Comparison of ENCODE assay signal across 18 cellular contexts in the genomic region with DNA sequence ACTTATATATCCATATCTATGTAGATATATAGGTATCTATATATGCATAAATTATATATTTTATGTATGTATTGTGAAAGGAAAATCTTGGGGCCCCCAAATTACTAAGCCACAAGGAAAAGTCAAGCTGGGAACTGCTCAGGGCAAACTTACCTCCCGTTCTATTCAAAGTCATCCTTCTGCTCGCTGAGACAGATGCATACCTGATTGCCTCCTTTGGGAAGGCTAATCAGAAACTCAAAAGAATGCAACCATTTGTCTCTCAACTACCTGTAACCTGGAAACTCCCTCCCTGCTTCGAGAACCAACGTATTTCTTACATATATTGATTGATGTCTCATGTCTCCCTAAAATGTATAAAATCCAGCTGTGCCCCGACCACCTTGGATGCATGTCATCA. TPM values are rescaled to one million over a fixed set of nuclear protein-coding genes. Genes with fewer than 3 reads are reported as not detected.
A peak's percentile ranks its signal among the peaks of the same experiment; 100 is the strongest.
DNase-seq lines count a peak whose midpoint lies in the region; TF ChIP-seq lines count a peak whose summit lies in the region.
"Had no signal": no experiment of that assay in that cellular context is flagged by ENCODE, and none has a peak within 500 bp of the region (broad histone marks: within the 10 kb centered on the region; RNA-seq: fewer than 3 reads in every experiment).

No MANE protein-coding gene starts in this region.

- no peaks in the 10 kb centered on the region for H4K20me1 ChIP-seq in H9 (ENCODE audit: control insufficient read depth, insufficient read depth, insufficient read length)
- H4K20me1 ChIP-seq: BLaER1 treated with 17β-estradiol and CSF1 and Interleukin-3, amounts not matched to agents 10 nM and 100 nM had no signal

- H4K5ac ChIP-seq in H9 (ENCODE audit: insufficient read length, low read depth, low read length) (no peak overlapping the region), mesendoderm (ENCODE audit: low read length) (no peak overlapping the region)

- H3K23ac ChIP-seq in H9 (ENCODE audit: insufficient read length, low read depth, low read length), result no peak overlapping the region
- no peak overlapping the region for H3K23ac ChIP-seq in mesendoderm (ENCODE audit: low read length)

- H3K36me3 ChIP-seq in HUES64 (ENCODE audit: insufficient read depth, low read length), result no peaks in the 10 kb centered on the region
- H3K36me3 ChIP-seq in endodermal cell (ENCODE audit: control insufficient read depth, insufficient read depth, low read length), result no peaks in the 10 kb centered on the region
- H3K36me3 ChIP-seq in mesendoderm (ENCODE audit: control insufficient read depth, insufficient read depth, low read length), result no peaks in the 10 kb centered on the region
- H3K36me3 ChIP-seq in CD8-positive, alpha-beta memory T cell (ENCODE audit: insufficient read depth, low read length), result no peaks in the 10 kb centered on the region
- H3K36me3 ChIP-seq: BE2C; BLaER1 treated with 17β-estradiol and CSF1 and Interleukin-3, amounts not matched to agents 10 nM and 100 nM had no signal

- no peak overlapping the region for H3T11ph ChIP-seq in H9 (ENCODE audit: low read length)

- WGBS in H9 (ENCODE audit: extremely low coverage, insufficient read length, low lambda C conversion rate), result no CpG with 5 or more reads among the region's 5 CpGs
- 40% methylated on average over 5 of the region's 5 CpGs for WGBS in HUES64
- 66 to 74% methylated on average over 5 of the region's 5 CpGs for WGBS in endodermal cell (ENCODE audit: insufficient coverage in 1 of 2, insufficient read length in 1 of 2), 2 experiments
- WGBS in mesendoderm (ENCODE audit: extremely low coverage, insufficient coverage, low lambda C conversion rate), result no CpG with 5 or more reads among the region's 5 CpGs

- H2BK12ac ChIP-seq in H9 (ENCODE audit: insufficient read length, low read depth, low read length), result no peak overlapping the region

- H2AK5ac ChIP-seq in H9 (ENCODE audit: insufficient read length, low read length) (no peak overlapping the region), mesendoderm (ENCODE audit: low read length) (no peak overlapping the region)

- H2BK5ac ChIP-seq in H9 (ENCODE audit: insufficient read length, low read length) (no peak overlapping the region), mesendoderm (ENCODE audit: low read length) (no peak overlapping the region)

- DNase-seq in H9 (no peak), endodermal cell (peak; percentile 29), mesendoderm (peak; percentile 24), T-helper 9 cell (no peak)
- no peak for DNase-seq in CD8-positive, alpha-beta memory T cell
- DNase-seq in stimulated activated CD4-positive, alpha-beta T cell treated with anti-CD3 and anti-CD28 coated beads, Interleukin-2, amount 100 ng/mL, for 48 hours, result no peak
- DNase-seq: 8988T; AML-193; BE2C; Calu3; CD4-positive, alpha-beta T cell; DMS79 treated with DMSO at 0.1 percent for 48 hours; GF-D8; GOT3 had no signal

- H3K27ac Mint-ChIP-seq in H9, result peak overlapping the region; percentile 78 to 90 (median 84); a peak in 6 of 7 replicates
- H3K27ac Mint-ChIP-seq in endodermal cell, result no peak overlapping the region
- no peak overlapping the region for H3K27ac Mint-ChIP-seq in CD8-positive, alpha-beta memory T cell
- H3K27ac Mint-ChIP-seq: CD14-positive monocyte; CD4-positive, alpha-beta T cell had no signal

- H2BK15ac ChIP-seq in H9 (ENCODE audit: low read depth, low read length), result no peak overlapping the region
- H2BK15ac ChIP-seq in mesendoderm (replicated peaks; ENCODE audit: low read depth), result no peak overlapping the region

- peak overlapping the region in 1 of 2 experiments; percentile 23; a peak in 1 of 5 replicates for H3K4me3 Mint-ChIP-seq in H9
- H3K4me3 Mint-ChIP-seq in endodermal cell, result no peak overlapping the region
- H3K4me3 Mint-ChIP-seq in CD8-positive, alpha-beta memory T cell, result no peak overlapping the region
- H3K4me3 Mint-ChIP-seq: CD14-positive monocyte; CD4-positive, alpha-beta T cell had no signal

- H3K56ac ChIP-seq in H9 (ENCODE audit: insufficient read length, low read depth, low read length) (no peak overlapping the region), mesendoderm (ENCODE audit: low read length) (no peak overlapping the region)

- H3K9me3 Mint-ChIP-seq in H9, result peaks cover 0 to under 1% of the 10 kb centered on the region in 2 experiments; a peak in 4 of 5 replicates
- no peaks in the 10 kb centered on the region for H3K9me3 Mint-ChIP-seq in endodermal cell
- no peaks in the 10 kb centered on the region for H3K9me3 Mint-ChIP-seq in CD8-positive, alpha-beta memory T cell
- H3K9me3 Mint-ChIP-seq: CD14-positive monocyte; CD4-positive, alpha-beta T cell had no signal

- H4K8ac ChIP-seq in H9 (replicated peaks; ENCODE audit: insufficient read length, low read depth, low read length), result no peak overlapping the region
- no peak overlapping the region for H4K8ac ChIP-seq in mesendoderm (ENCODE audit: low read depth, low read length)

- peaks cover 18% of the 10 kb centered on the region for H3K4me1 ChIP-seq in H9 (ENCODE audit: insufficient read depth, low read length)
- peaks cover 35% of the 10 kb centered on the region for H3K4me1 ChIP-seq in HUES64 (ENCODE audit: insufficient read depth, low read length)
- peaks cover 7% of the 10 kb centered on the region for H3K4me1 ChIP-seq in endodermal cell (ENCODE audit: control insufficient read depth, insufficient read depth, low read length)
- H3K4me1 ChIP-seq in mesendoderm (ENCODE audit: control insufficient read depth, low read depth, low read length), result peaks cover 13% of the 10 kb centered on the region
- no peaks in the 10 kb centered on the region for H3K4me1 ChIP-seq in CD8-positive, alpha-beta memory T cell (ENCODE audit: insufficient read depth, low read length)
- H3K4me1 ChIP-seq: A549; BE2C; BLaER1 treated with 17β-estradiol and CSF1 and Interleukin-3, amounts not matched to agents 10 nM and 100 nM had no signal

- no peak overlapping the region for H3K9ac ChIP-seq in H9 (ENCODE audit: extremely low read depth, insufficient read length, low read length)
- H3K9ac ChIP-seq in HUES64 (ENCODE audit: low read depth, low read length), result no peak overlapping the region
- no peak overlapping the region for H3K9ac ChIP-seq in endodermal cell (ENCODE audit: extremely low read depth, low read length, poor library complexity, severe bottlenecking)
- no peak overlapping the region for H3K9ac ChIP-seq in mesendoderm (ENCODE audit: low read length)
- H3K9ac ChIP-seq: BLaER1 treated with 17β-estradiol and CSF1 and Interleukin-3, amounts not matched to agents 10 nM and 100 nM had no signal

- CTCF ChIA-PET in CD8-positive, alpha-beta memory T cell (lab: Charles Lee), result no interaction called here

- no peak overlapping the region for H3K4me3 ChIP-seq in HUES64 (ENCODE audit: low read length)
- no peak overlapping the region for H3K4me3 ChIP-seq in endodermal cell (ENCODE audit: low read length)
- H3K4me3 ChIP-seq in mesendoderm (ENCODE audit: low read length), result no peak overlapping the region
- H3K4me3 ChIP-seq in CD8-positive, alpha-beta memory T cell (ENCODE audit: low read length), result no peak overlapping the region
- H3K4me3 ChIP-seq: A549; BLaER1 treated with 17β-estradiol and CSF1 and Interleukin-3, amounts not matched to agents 10 nM and 100 nM had no signal

- no peak overlapping the region for H2AFZ ChIP-seq in H9 (ENCODE audit: low read length)

- no peak overlapping the region for H4K91ac ChIP-seq in H9 (ENCODE audit: insufficient read length, low read depth, low read length)

- no peaks in the 10 kb centered on the region for H3K23me2 ChIP-seq in H9 (ENCODE audit: insufficient read length, low read depth, low read length, poor library complexity, severe bottlenecking)

- H3K4me1 Mint-ChIP-seq in H9 (peaks cover 22 to 24% of the 10 kb centered on the region in 2 experiments), endodermal cell (peaks cover 12% of the 10 kb centered on the region)
- no peaks in the 10 kb centered on the region for H3K4me1 Mint-ChIP-seq in CD8-positive, alpha-beta memory T cell
- H3K4me1 Mint-ChIP-seq: CD14-positive monocyte had no signal

- H3K79me2 ChIP-seq in H9 (ENCODE audit: insufficient read depth, low read length) (no peaks in the 10 kb centered on the region), mesendoderm (ENCODE audit: control insufficient read depth, insufficient read depth, low read length) (no peaks in the 10 kb centered on the region)

- H2BK120ac ChIP-seq in H9 (ENCODE audit: low read depth, low read length, poor library complexity, severe bottlenecking) (no peak overlapping the region), mesendoderm (ENCODE audit: low read depth, low read length) (no peak overlapping the region)

- peak overlapping the region; percentile 30 for H3K4me2 ChIP-seq in H9 (ENCODE audit: insufficient read depth, insufficient read length, low read length)
- H3K4me2 ChIP-seq in mesendoderm (ENCODE audit: low read length), result no peak overlapping the region
- H3K4me2 ChIP-seq: A549; BLaER1 treated with 17β-estradiol and CSF1 and Interleukin-3, amounts not matched to agents 10 nM and 100 nM had no signal

- no peak overlapping the region for H2BK20ac ChIP-seq in H9 (ENCODE audit: low read depth, low read length, poor library complexity, severe bottlenecking)

- H3K9me3 ChIP-seq in H9 (ENCODE audit: control insufficient read depth, low read depth, low read length) (no peaks in the 10 kb centered on the region), HUES64 (ENCODE audit: insufficient read depth, low read depth, low read length) (no peaks in the 10 kb centered on the region), endodermal cell (ENCODE audit: control insufficient read depth, low read length) (peaks cover 16% of the 10 kb centered on the region)
- H3K9me3 ChIP-seq in CD8-positive, alpha-beta memory T cell (ENCODE audit: low read length), result no peaks in the 10 kb centered on the region
- H3K9me3 ChIP-seq: A549; BE2C; BLaER1 treated with 17β-estradiol and CSF1 and Interleukin-3, amounts not matched to agents 10 nM and 100 nM had no signal

- H3K27me3 Mint-ChIP-seq in H9 (ENCODE audit: low read depth), result peaks cover 1% of the 10 kb centered on the region; the same call in 1 of the 2 replicates
- peaks cover 28% of the 10 kb centered on the region for H3K27me3 Mint-ChIP-seq in endodermal cell (ENCODE audit: insufficient read depth)
- H3K27me3 Mint-ChIP-seq in CD8-positive, alpha-beta memory T cell, result peaks cover 14 to 39% of the 10 kb centered on the region in 2 donors

- H3K36me3 Mint-ChIP-seq in H9 (ENCODE audit: insufficient read depth in 1 of 3, low read depth in 3 of 3) (peaks cover 0 to under 1% (median 0%) of the 10 kb centered on the region in 3 experiments; a peak in 2 of 7 replicates), endodermal cell (ENCODE audit: low read depth) (peaks cover 5% of the 10 kb centered on the region)
- no peaks in the 10 kb centered on the region for H3K36me3 Mint-ChIP-seq in CD8-positive, alpha-beta memory T cell
- H3K36me3 Mint-ChIP-seq: CD14-positive monocyte had no signal

- no peak for TF ChIP-seq CTCF in H9 (conservative IDR thresholded peaks at IDR 0.05)
- TF ChIP-seq CTCF in endodermal cell (conservative IDR thresholded peaks at IDR 0.05), result no peak

- POLR2A ChIA-PET in CD8-positive, alpha-beta memory T cell (lab: Charles Lee), result no interaction called here

- H3K14ac ChIP-seq in H9 (ENCODE audit: insufficient read depth, low read length), result no peak overlapping the region

- H3K27me3 ChIP-seq in H9 (ENCODE audit: insufficient read depth, low read length) (no peaks in the 10 kb centered on the region), HUES64 (ENCODE audit: insufficient read depth, low read length) (no peaks in the 10 kb centered on the region), endodermal cell (ENCODE audit: control insufficient read depth, insufficient read depth, low read length, poor library complexity, severe bottlenecking) (peaks cover 34% of the 10 kb centered on the region), mesendoderm (ENCODE audit: insufficient read depth, low read length, poor library complexity) (no peaks in the 10 kb centered on the region)
- peaks cover 9% of the 10 kb centered on the region for H3K27me3 ChIP-seq in CD8-positive, alpha-beta memory T cell (ENCODE audit: insufficient read depth, low read length, poor library complexity, severe bottlenecking)
- H3K27me3 ChIP-seq: BLaER1 treated with 17β-estradiol and CSF1 and Interleukin-3, amounts not matched to agents 10 nM and 100 nM had no signal

- H3K18ac ChIP-seq in H9 (ENCODE audit: insufficient read length, low read depth, low read length) (no peak overlapping the region), mesendoderm (ENCODE audit: low read length) (no peak overlapping the region)

- peak overlapping the region; percentile 59 for H3K27ac ChIP-seq in H9 (ENCODE audit: insufficient read length, low read depth, low read length)
- H3K27ac ChIP-seq in HUES64 (ENCODE audit: low read depth, low read length), result peak overlapping the region; percentile 88; the same call in 1 of the 2 replicates
- no peak overlapping the region for H3K27ac ChIP-seq in endodermal cell (ENCODE audit: low read depth, low read length)
- peak overlapping the region; percentile 52 for H3K27ac ChIP-seq in mesendoderm (ENCODE audit: low read depth, low read length)
- H3K27ac ChIP-seq in CD8-positive, alpha-beta memory T cell (ENCODE audit: low read depth, low read length), result no peak overlapping the region
- H3K27ac ChIP-seq: A549; BLaER1 treated with 17β-estradiol and CSF1 and Interleukin-3, amounts not matched to agents 10 nM and 100 nM had no signal

- H3K79me1 ChIP-seq in H9 (ENCODE audit: insufficient read depth, low read depth, low read length, poor library complexity, severe bottlenecking), result no peaks in the 10 kb centered on the region
- no peaks in the 10 kb centered on the region for H3K79me1 ChIP-seq in mesendoderm (ENCODE audit: low read length)

- H3K4ac ChIP-seq in H9 (ENCODE audit: low read depth, low read length) (no peak overlapping the region), mesendoderm (ENCODE audit: low read depth, low read length) (no peak overlapping the region)

RNA-seq across cellular contexts. Expression of a gene that starts 58.8 kb away (rescaled TPM):
- total RNA-seq in H9 (2021), result 5.7 and 7.7 TPM in 2 replicates
- 16.4 TPM for polyA plus RNA-seq in HUES64 (2013, experiment 1 of 2)
- 21.2 TPM for polyA plus RNA-seq in HUES64 (2013, experiment 2 of 2)
- 10 to 100 TPM; 12.3 to 21.9 TPM for total RNA-seq in endodermal cell
- 55.9 TPM for polyA plus RNA-seq in endodermal cell (2013, experiment 1 of 2)
- polyA plus RNA-seq in endodermal cell (2013, experiment 2 of 2), result 52.1 TPM
- polyA plus RNA-seq in mesendoderm (2013, experiment 1 of 2), result 18.8 TPM
- 18.0 TPM for polyA plus RNA-seq in mesendoderm (2013, experiment 2 of 2)
- under 1 TPM; 0.58 to 0.61 TPM for total RNA-seq in CD8-positive, alpha-beta memory T cell
- 0.29 TPM for polyA plus RNA-seq in CD8-positive, alpha-beta memory T cell
- polyA plus RNA-seq: CD14-positive monocyte had no signal

Comparison
In these comparisons a context has a peak if more than half of its experiments do, and no peak if none do; other contexts are left out.
1. DNase-seq: peak in endodermal cell (single experiment) and mesendoderm (single experiment); none in H9 (single experiment), CD8-positive, alpha-beta memory T cell (0 of 5), T-helper 9 cell (single experiment) and stimulated activated CD4-positive, alpha-beta T cell treated with anti-CD3 and anti-CD28 coated beads, Interleukin-2, amount 100 ng/mL, for 48 hours (0 of 2).
2. H3K27ac ChIP-seq: peak in H9 (single experiment), HUES64 (single experiment) and mesendoderm (single experiment); none in endodermal cell (single experiment) and CD8-positive, alpha-beta memory T cell (single experiment).
3. H3K27ac Mint-ChIP-seq: peak in H9 (3 of 3); none in endodermal cell (single experiment) and CD8-positive, alpha-beta memory T cell (0 of 8).